In genomic region chr11:105312266-105312665, GRCh38 we compare ENCODE assay signal across 26 cellular contexts.
"Had no signal": no experiment of that assay in that cellular context is flagged by ENCODE, and none has a peak within 500 bp of the region (broad histone marks: within the 10 kb centered on the region; RNA-seq: fewer than 3 reads in every experiment).

No MANE protein-coding gene starts in this region.

- H3K27ac ChIP-seq: stomach, suprapubic skin, testis, thoracic aorta, thyroid gland, tibial artery, tibial nerve, transverse colon, upper lobe of left lung, upper lobe of right lung, uterus, vagina had no signal

- H3K4me3 ChIP-seq: stomach, suprapubic skin, testis, thoracic aorta, thyroid gland, tibial artery, tibial nerve, transverse colon, upper lobe of left lung, upper lobe of right lung, uterus, vagina had no signal

- H3K9me3 ChIP-seq: stomach, suprapubic skin, testis, thoracic aorta, thyroid gland, tibial artery, tibial nerve, transverse colon, upper lobe of left lung, upper lobe of right lung, uterus, vagina had no signal

- ATAC-seq: stimulated activated effector memory CD8-positive, alpha-beta T cell treated with anti-CD3 and anti-CD28 coated beads, Interleukin-12 subunit alpha, Interleukin-12 subunit beta, amount 100 ng/mL, for 72 hours; stimulated activated memory B cell treated with anti-CD40 and anti-IgM and Interleukin-4, amounts not matched to agents 10 μg/mL and 1 μg/mL and 100 μg/mL, for 72 hours; stimulated activated naive B cell treated with anti-CD40 and anti-IgM and Interleukin-4, amounts not matched to agents 10 μg/mL and 1 μg/mL and 100 μg/mL, for 72 hours; stimulated activated naive CD8-positive, alpha-beta T cell treated with anti-CD3 and anti-CD28 coated beads, Interleukin-15, amount 100 ng/mL, for 72 hours; stimulated activated naive CD8-positive, alpha-beta T cell treated with anti-CD3 and anti-CD28 coated beads, Interleukin-15, Interleukin-2, amounts not matched to agents 100 U/mL and 50 U/mL, for 24 hours; upper lobe of right lung had no signal

- DNase-seq: stimulated activated CD4-positive, alpha-beta T cell treated with anti-CD3 and anti-CD28 coated beads, Interleukin-2, amount 100 ng/mL, for 48 hours; stimulated activated CD4-positive, alpha-beta T cell treated with anti-CD3 and anti-CD28 coated beads, Interleukin-4, amount 100 ng/mL, for 1 hour; stimulated activated CD4-positive, alpha-beta T cell treated with anti-CD3 and anti-CD28 coated beads, Interleukin-4, amount 100 ng/mL, for 24 hours; stimulated activated CD4-positive, alpha-beta T cell treated with anti-CD3 and anti-CD28 coated beads, Interleukin-4, amount 100 ng/mL, for 4 hours; stimulated activated CD8-positive, alpha-beta memory T cell treated with anti-CD3 and anti-CD28 coated beads, Interleukin-4, amount 100 ng/mL, for 48 hours; stimulated activated naive B cell treated with anti-CD40 and anti-IgM and Interleukin-4, amounts not matched to agents 10 μg/mL and 1 μg/mL and 100 μg/mL, for 72 hours; stimulated activated naive CD4-positive, alpha-beta T cell; stimulated activated naive CD4-positive, alpha-beta T cell treated with Interleukin-2 at 50 U/mL for 16 hours; stimulated activated naive CD8-positive, alpha-beta T cell treated with anti-CD3 and anti-CD28 coated beads, Interleukin-15, amount 100 ng/mL, for 72 hours; stimulated activated naive CD8-positive, alpha-beta T cell treated with anti-CD3 and anti-CD28 coated beads, Interleukin-15, Interleukin-2, amounts not matched to agents 100 U/mL and 50 U/mL, for 24 hours; stomach; substantia nigra; testis; thyroid gland; tibial artery; transverse colon; trophoblast cell; upper lobe of left lung; upper lobe of right lung; uterus had no signal

- H3K27me3 ChIP-seq: stomach, suprapubic skin, testis, thyroid gland, tibial artery, tibial nerve, transverse colon, upper lobe of left lung, upper lobe of right lung, uterus, vagina had no signal

- H3K36me3 ChIP-seq: stomach, suprapubic skin, thoracic aorta, thyroid gland, tibial artery, tibial nerve, transverse colon, upper lobe of left lung, upper lobe of right lung, vagina had no signal

- H3K4me1 ChIP-seq: stomach, suprapubic skin, testis, thyroid gland, tibial artery, tibial nerve, transverse colon, upper lobe of left lung, upper lobe of right lung, uterus, vagina had no signal
